1 cellular context compared by ENCODE assay signal in the genomic region with DNA sequence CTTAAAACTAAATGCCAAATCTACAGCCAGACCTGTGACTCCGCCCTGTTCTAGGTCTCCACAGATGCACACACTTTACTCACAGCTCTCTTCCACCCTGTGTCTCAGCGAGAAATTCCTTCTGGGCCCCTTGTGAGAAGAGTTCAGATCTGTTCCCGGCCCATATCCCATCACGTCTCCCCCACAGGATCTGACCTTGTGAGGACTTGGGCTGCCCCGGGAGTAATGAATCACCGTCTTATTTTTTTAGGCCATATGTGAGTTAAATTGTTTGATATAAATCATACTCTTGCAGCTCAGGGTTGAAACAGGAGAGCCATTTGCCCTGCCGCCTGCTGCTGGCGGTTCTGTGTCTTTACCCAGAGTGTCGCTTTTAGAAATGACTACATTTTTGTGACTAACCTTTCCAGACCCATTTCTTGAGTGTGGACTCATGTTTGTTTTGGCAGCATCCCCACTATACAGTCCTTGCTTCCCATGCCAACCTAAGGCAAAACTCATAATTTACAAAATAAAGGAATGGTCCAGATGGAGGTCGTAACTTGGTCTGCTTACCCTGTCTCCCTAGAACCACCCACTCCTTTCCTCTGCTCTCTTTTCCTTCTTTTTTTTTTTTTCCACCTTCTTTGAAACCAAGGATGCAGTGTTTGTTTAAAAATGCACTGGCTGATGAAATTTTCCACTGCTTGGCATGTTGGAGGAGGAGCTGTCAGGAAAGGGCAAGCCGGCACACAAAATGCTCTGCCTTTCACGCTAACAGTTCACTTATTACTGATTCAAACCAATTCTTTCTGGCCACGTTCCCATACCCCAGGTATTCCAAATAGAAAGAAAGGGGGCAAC.
TF ChIP-seq lines count a peak whose summit lies in the region.

No MANE protein-coding gene starts in this region.

TF ChIP-seq in SK-N-SH, 30 proteins besides CTCF, POLR2A, EP300 and RAD21 (continued from another document):
- TF ChIP-seq TAF1 (IDR thresholded peaks at IDR 0.05; ENCODE audit: borderline replicate concordance, low read depth, low read length) (no peak; the same call in 1 of the 2 replicates), USF2 (IDR thresholded peaks at IDR 0.05; ENCODE audit: borderline replicate concordance, low read depth, low read length) (no peak), SIN3A (IDR thresholded peaks at IDR 0.05; ENCODE audit: borderline replicate concordance, low read depth, low read length) (0 out of 2 replicates have a peak, but pooled peaks have one; percentile 36), EZH2phosphoT487 (IDR thresholded peaks at IDR 0.05; ENCODE audit: borderline replicate concordance, low read depth) (no peak), POLR2AphosphoS5 (IDR thresholded peaks at IDR 0.05; ENCODE audit: low read depth, low read length) (peak; percentile 54; the same call in 1 of the 2 replicates), MEF2A (IDR thresholded peaks at IDR 0.05; ENCODE audit: borderline replicate concordance, low read depth) (peak; percentile 84; the same call in 1 of the 2 replicates), MXI1 (IDR thresholded peaks at IDR 0.05; ENCODE audit: low read depth, low read length) (no peak), SMC3 (IDR thresholded peaks at IDR 0.05; ENCODE audit: low read depth, low read length) (peak; percentile 26; the same call in 1 of the 2 replicates), USF1 (IDR thresholded peaks at IDR 0.05; ENCODE audit: borderline replicate concordance, low read depth) (no peak), GABPA (IDR thresholded peaks at IDR 0.05; ENCODE audit: low read depth) (no peak), GATA2 (CRISPR knock-in tag; IDR thresholded peaks at IDR 0.05) (no peak), FOSL2 (IDR thresholded peaks at IDR 0.05; ENCODE audit: borderline replicate concordance, low read depth) (peak; percentile 86), RFX5 (IDR thresholded peaks at IDR 0.05; ENCODE audit: low read length) (no peak), FOXJ3 (CRISPR knock-in tag; IDR thresholded peaks at IDR 0.05) (no peak), RCOR1 (IDR thresholded peaks at IDR 0.05; ENCODE audit: low read length) (no peak), NFIC (IDR thresholded peaks at IDR 0.05; ENCODE audit: borderline replicate concordance) (peak; percentile 96), FOXM1 (IDR thresholded peaks at IDR 0.05; ENCODE audit: low read depth) (peak; percentile 65; the same call in 1 of the 2 replicates)
- TF ChIP-seq, protein P1, sequence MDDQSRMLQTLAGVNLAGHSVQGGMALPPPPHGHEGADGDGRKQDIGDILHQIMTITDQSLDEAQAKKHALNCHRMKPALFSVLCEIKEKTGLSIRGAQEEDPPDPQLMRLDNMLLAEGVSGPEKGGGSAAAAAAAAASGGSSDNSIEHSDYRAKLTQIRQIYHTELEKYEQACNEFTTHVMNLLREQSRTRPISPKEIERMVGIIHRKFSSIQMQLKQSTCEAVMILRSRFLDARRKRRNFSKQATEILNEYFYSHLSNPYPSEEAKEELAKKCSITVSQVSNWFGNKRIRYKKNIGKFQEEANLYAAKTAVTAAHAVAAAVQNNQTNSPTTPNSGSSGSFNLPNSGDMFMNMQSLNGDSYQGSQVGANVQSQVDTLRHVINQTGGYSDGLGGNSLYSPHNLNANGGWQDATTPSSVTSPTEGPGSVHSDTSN (IDR thresholded peaks at IDR 0.05): peak; percentile 92
TF ChIP-seq in SK-N-SH: peak in this region for 17.
